In the genomic region with DNA sequence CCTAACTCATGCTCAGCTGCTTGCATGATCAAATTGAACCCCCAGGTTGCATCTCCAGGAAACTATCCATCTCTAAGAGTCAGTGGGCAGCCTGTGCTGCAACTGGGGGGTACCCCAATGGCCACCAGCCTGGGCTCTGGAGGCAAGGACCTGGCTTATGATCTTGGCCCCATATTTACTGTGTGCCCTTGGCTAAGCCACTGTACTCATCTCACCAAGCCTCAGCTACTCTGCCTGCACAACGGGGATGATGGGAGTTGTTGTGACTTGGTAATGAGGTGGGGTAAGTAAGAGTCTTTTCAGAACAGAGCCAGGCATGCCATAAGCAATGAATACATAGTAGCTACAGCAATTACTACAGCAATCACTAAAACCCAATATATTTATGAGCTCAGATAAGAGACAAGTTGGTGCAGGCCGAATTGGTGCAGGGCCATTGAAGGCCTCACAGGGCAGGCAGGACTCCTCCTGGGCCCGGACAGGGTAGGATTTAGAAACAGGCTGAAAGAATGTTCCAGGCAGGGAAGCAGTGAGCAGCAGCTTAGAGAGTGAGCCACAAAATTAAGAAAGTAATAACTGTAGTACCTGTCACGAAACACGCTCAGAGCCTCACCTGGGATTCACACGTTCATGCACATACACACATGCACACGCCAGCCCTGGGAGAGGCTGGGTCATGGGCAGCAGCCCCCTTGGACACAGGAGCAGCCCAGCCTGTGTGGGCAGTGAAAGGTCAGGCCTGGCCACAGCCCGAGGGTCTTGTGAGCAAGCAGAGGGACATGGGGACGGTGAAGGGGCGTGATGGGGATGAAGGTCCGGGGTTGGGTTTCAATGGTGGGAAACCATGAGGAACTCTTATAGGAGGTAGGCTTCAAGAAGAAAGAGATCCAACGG, we compare ENCODE assay signal across 16 cellular contexts.
"Had no signal": no experiment of that assay in that cellular context is flagged by ENCODE, and none has a peak within 500 bp of the region (broad histone marks: within the 10 kb centered on the region; RNA-seq: fewer than 3 reads in every experiment).

No MANE protein-coding gene starts in this region.

- H3K4me1 ChIP-seq: body of pancreas had no signal

- ATAC-seq: activated CD4-positive, alpha-beta T cell treated with anti-CD3 and anti-CD28 coated beads for 36 hours; body of pancreas; left ventricle myocardium superior; natural killer cell treated with Interleukin-12 subunit alpha and Interleukin-12 subunit beta and Interleukin-15 and Interleukin-18, amount 100 ng/mL, for 72 hours; T-helper 17 cell had no signal

- H3K4me3 Mint-ChIP-seq: activated CD4-positive, alpha-beta T cell treated with anti-CD3 and anti-CD28 coated beads for 36 hours; endodermal cell; natural killer cell treated with Interleukin-12 subunit alpha and Interleukin-12 subunit beta and Interleukin-15 and Interleukin-18, amount 100 ng/mL, for 72 hours; T-helper 17 cell had no signal

- H3K4me1 Mint-ChIP-seq: activated CD4-positive, alpha-beta T cell treated with anti-CD3 and anti-CD28 coated beads for 36 hours had no signal

- H3K36me3 ChIP-seq: tibial artery had no signal

- H3K9me3 Mint-ChIP-seq: endodermal cell; natural killer cell treated with Interleukin-12 subunit alpha and Interleukin-12 subunit beta and Interleukin-15 and Interleukin-18, amount 100 ng/mL, for 72 hours had no signal

- H3K4me3 ChIP-seq: body of pancreas, dorsolateral prefrontal cortex, tibial artery had no signal

- DNase-seq: activated CD4-positive, alpha-beta T cell treated with anti-CD3 and anti-CD28 coated beads for 36 hours; activated CD4-positive, alpha-beta T cell treated with anti-CD3 and anti-CD28 coated beads, Interleukin-2, amount 50 U/mL, for 48 hours; activated naive CD4-positive, alpha-beta T cell treated with Interleukin-2 at 50 U/mL for 16 hours; body of pancreas; central memory CD4-positive, alpha-beta T cell; endodermal cell; kidney glomerular epithelial cell; left ventricle myocardium superior; mesendoderm; occipital lobe; stimulated activated naive CD4-positive, alpha-beta T cell treated with Interleukin-2 at 50 U/mL for 16 hours; T-helper 17 cell had no signal

- H3K27ac Mint-ChIP-seq: activated CD4-positive, alpha-beta T cell treated with anti-CD3 and anti-CD28 coated beads for 36 hours; endodermal cell; natural killer cell treated with Interleukin-12 subunit alpha and Interleukin-12 subunit beta and Interleukin-15 and Interleukin-18, amount 100 ng/mL, for 72 hours; progenitor cell of endocrine pancreas; T-helper 17 cell had no signal

- H3K36me3 Mint-ChIP-seq: natural killer cell treated with Interleukin-12 subunit alpha and Interleukin-12 subunit beta and Interleukin-15 and Interleukin-18, amount 100 ng/mL, for 72 hours had no signal

- H3K27ac ChIP-seq: body of pancreas, dorsolateral prefrontal cortex, tibial artery had no signal

- H3K27me3 ChIP-seq: body of pancreas had no signal

- H3K9me3 ChIP-seq: body of pancreas, tibial artery had no signal
